ENCODE assay signal across 1 cellular context in genomic region chr7:17099083-17099973, GRCh38.
A peak's percentile ranks its signal among the peaks of the same experiment; 100 is the strongest.
TF ChIP-seq lines count a peak whose summit lies in the region.

No MANE protein-coding gene starts in this region.

TF ChIP-seq in HepG2, 621 proteins besides CTCF, POLR2A, EP300 and RAD21 (continued from another document and continues in another):
- TF ChIP-seq, protein P1, sequence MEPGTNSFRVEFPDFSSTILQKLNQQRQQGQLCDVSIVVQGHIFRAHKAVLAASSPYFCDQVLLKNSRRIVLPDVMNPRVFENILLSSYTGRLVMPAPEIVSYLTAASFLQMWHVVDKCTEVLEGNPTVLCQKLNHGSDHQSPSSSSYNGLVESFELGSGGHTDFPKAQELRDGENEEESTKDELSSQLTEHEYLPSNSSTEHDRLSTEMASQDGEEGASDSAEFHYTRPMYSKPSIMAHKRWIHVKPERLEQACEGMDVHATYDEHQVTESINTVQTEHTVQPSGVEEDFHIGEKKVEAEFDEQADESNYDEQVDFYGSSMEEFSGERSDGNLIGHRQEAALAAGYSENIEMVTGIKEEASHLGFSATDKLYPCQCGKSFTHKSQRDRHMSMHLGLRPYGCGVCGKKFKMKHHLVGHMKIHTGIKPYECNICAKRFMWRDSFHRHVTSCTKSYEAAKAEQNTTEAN (CRISPR knock-in tag; conservative IDR thresholded peaks at IDR 0.05) = peak; percentile 89
- TF ChIP-seq, protein P2, sequence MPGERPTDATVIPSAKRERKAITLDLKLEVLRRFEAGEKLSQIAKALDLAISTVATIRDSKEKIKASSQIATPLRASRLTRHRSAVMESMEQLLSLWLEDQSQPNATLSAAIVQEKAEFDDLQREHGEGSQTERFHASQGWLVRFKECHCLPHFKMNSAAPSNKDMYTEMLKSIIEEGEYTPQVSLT (CRISPR knock-in tag; IDR thresholded peaks at IDR 0.05; ENCODE audit: borderline replicate concordance, low read depth) = peak; percentile 91; the same call in 1 of the 2 replicates
- TF ChIP-seq, protein P3, sequence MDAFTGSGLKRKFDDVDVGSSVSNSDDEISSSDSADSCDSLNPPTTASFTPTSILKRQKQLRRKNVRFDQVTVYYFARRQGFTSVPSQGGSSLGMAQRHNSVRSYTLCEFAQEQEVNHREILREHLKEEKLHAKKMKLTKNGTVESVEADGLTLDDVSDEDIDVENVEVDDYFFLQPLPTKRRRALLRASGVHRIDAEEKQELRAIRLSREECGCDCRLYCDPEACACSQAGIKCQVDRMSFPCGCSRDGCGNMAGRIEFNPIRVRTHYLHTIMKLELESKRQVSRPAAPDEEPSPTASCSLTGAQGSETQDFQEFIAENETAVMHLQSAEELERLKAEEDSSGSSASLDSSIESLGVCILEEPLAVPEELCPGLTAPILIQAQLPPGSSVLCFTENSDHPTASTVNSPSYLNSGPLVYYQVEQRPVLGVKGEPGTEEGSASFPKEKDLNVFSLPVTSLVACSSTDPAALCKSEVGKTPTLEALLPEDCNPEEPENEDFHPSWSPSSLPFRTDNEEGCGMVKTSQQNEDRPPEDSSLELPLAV (CRISPR knock-in tag; conservative IDR thresholded peaks at IDR 0.05; ENCODE audit: low read depth) = no peak
- TF ChIP-seq PTBP1 (IDR thresholded peaks at IDR 0.05; ENCODE audit: low read depth, low read length, poor library complexity, severe bottlenecking) (no peak), MLX (CRISPR knock-in tag; IDR thresholded peaks at IDR 0.05) (peak; percentile 94), MEIS2 (CRISPR knock-in tag; IDR thresholded peaks at IDR 0.05) (no peak), ZSCAN22 (CRISPR knock-in tag; IDR thresholded peaks at IDR 0.05) (no peak), MYNN (CRISPR knock-in tag; IDR thresholded peaks at IDR 0.05; ENCODE audit: low read depth) (no peak), DMTF1 (CRISPR knock-in tag; IDR thresholded peaks at IDR 0.05) (no peak), ZNF619 (CRISPR knock-in tag; IDR thresholded peaks at IDR 0.05) (no peak), KLF9 (CRISPR knock-in tag; IDR thresholded peaks at IDR 0.05; ENCODE audit: low read depth) (peak; percentile 92; the same call in 1 of the 2 replicates), KLF13 (CRISPR knock-in tag; IDR thresholded peaks at IDR 0.05) (no peak), HOXD1 (CRISPR knock-in tag; IDR thresholded peaks at IDR 0.05) (peak; percentile 92), ZNF562 (CRISPR knock-in tag; IDR thresholded peaks at IDR 0.05; ENCODE audit: borderline replicate concordance) (no peak), ZNF33A (CRISPR knock-in tag; IDR thresholded peaks at IDR 0.05; ENCODE audit: borderline replicate concordance) (peak; percentile 64; the same call in 1 of the 2 replicates), SYNCRIP (IDR thresholded peaks at IDR 0.05; ENCODE audit: insufficient read depth, low read depth, low read length) (no peak), IRF1 (CRISPR knock-in tag; IDR thresholded peaks at IDR 0.05; ENCODE audit: low read depth) (no peak), ZNF205 (CRISPR knock-in tag; IDR thresholded peaks at IDR 0.05) (peak; percentile 95), KDM3A (CRISPR knock-in tag; IDR thresholded peaks at IDR 0.05; ENCODE audit: low read depth) (peak; percentile 88; the same call in 1 of the 2 replicates), ZNF367 (CRISPR knock-in tag; IDR thresholded peaks at IDR 0.05; ENCODE audit: borderline replicate concordance) (no peak), CHD2 (IDR thresholded peaks at IDR 0.05; ENCODE audit: low read depth, low read length) (no peak), ZNF501 (CRISPR knock-in tag; IDR thresholded peaks at IDR 0.05) (0 out of 2 replicates have a peak, but pooled peaks have one; percentile 44), GZF1 (CRISPR knock-in tag; IDR thresholded peaks at IDR 0.05) (no peak), JUN (CRISPR knock-in tag; IDR thresholded peaks at IDR 0.05) (peak; percentile 87), ETS1 (CRISPR knock-in tag; IDR thresholded peaks at IDR 0.05) (no peak), KDM4B (CRISPR knock-in tag; IDR thresholded peaks at IDR 0.05) (peak; percentile 89), EZH2 (conservative IDR thresholded peaks at IDR 0.05; ENCODE audit: low read depth, low read length) (no peak), ZSCAN20 (CRISPR knock-in tag; IDR thresholded peaks at IDR 0.05; ENCODE audit: borderline replicate concordance) (0 out of 2 replicates have a peak, but pooled peaks have one; percentile 58), TSC22D2 (CRISPR knock-in tag; IDR thresholded peaks at IDR 0.05; ENCODE audit: borderline replicate concordance) (peak; percentile 67; the same call in 1 of the 2 replicates), PHF21A (CRISPR knock-in tag; IDR thresholded peaks at IDR 0.05) (peak; percentile 93), HOXA9 (CRISPR knock-in tag; IDR thresholded peaks at IDR 0.05; ENCODE audit: borderline replicate concordance) (no peak), HDAC2 (CRISPR knock-in tag; IDR thresholded peaks at IDR 0.05) (peak; percentile 98), ZNF354B (CRISPR knock-in tag; IDR thresholded peaks at IDR 0.05) (peak; percentile 72; the same call in 1 of the 2 replicates), ZNF274 (CRISPR knock-in tag; IDR thresholded peaks at IDR 0.05) (no peak), HDAC6 (IDR thresholded peaks at IDR 0.05; ENCODE audit: low read depth, low read length) (no peak), ZFP91 (CRISPR knock-in tag; IDR thresholded peaks at IDR 0.05; ENCODE audit: borderline replicate concordance) (peak; percentile 35; the same call in 1 of the 2 replicates), ZNF598 (CRISPR knock-in tag; IDR thresholded peaks at IDR 0.05; ENCODE audit: borderline replicate concordance) (no peak), ZNF33B (CRISPR knock-in tag; IDR thresholded peaks at IDR 0.05) (peak; percentile 91), SP1 (IDR thresholded peaks at IDR 0.05) (no peak), SP1 (CRISPR knock-in tag; IDR thresholded peaks at IDR 0.05) (no peak), DR1 (CRISPR knock-in tag; IDR thresholded peaks at IDR 0.05) (0 out of 2 replicates have a peak, but pooled peaks have one; percentile 43), ZNF644 (CRISPR knock-in tag; IDR thresholded peaks at IDR 0.05; ENCODE audit: low read depth) (peak; percentile 96)
- TF ChIP-seq, protein P4, sequence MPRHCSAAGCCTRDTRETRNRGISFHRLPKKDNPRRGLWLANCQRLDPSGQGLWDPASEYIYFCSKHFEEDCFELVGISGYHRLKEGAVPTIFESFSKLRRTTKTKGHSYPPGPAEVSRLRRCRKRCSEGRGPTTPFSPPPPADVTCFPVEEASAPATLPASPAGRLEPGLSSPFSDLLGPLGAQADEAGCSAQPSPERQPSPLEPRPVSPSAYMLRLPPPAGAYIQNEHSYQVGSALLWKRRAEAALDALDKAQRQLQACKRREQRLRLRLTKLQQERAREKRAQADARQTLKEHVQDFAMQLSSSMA (CRISPR knock-in tag; IDR thresholded peaks at IDR 0.05) = no peak
- TF ChIP-seq, protein P5, sequence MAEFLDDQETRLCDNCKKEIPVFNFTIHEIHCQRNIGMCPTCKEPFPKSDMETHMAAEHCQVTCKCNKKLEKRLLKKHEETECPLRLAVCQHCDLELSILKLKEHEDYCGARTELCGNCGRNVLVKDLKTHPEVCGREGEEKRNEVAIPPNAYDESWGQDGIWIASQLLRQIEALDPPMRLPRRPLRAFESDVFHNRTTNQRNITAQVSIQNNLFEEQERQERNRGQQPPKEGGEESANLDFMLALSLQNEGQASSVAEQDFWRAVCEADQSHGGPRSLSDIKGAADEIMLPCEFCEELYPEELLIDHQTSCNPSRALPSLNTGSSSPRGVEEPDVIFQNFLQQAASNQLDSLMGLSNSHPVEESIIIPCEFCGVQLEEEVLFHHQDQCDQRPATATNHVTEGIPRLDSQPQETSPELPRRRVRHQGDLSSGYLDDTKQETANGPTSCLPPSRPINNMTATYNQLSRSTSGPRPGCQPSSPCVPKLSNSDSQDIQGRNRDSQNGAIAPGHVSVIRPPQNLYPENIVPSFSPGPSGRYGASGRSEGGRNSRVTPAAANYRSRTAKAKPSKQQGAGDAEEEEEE (CRISPR knock-in tag; IDR thresholded peaks at IDR 0.05; ENCODE audit: borderline replicate concordance) = no peak
- TF ChIP-seq, protein P6, sequence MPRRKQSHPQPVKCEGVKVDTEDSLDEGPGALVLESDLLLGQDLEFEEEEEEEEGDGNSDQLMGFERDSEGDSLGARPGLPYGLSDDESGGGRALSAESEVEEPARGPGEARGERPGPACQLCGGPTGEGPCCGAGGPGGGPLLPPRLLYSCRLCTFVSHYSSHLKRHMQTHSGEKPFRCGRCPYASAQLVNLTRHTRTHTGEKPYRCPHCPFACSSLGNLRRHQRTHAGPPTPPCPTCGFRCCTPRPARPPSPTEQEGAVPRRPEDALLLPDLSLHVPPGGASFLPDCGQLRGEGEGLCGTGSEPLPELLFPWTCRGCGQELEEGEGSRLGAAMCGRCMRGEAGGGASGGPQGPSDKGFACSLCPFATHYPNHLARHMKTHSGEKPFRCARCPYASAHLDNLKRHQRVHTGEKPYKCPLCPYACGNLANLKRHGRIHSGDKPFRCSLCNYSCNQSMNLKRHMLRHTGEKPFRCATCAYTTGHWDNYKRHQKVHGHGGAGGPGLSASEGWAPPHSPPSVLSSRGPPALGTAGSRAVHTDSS (CRISPR knock-in tag; conservative IDR thresholded peaks at IDR 0.05) = no peak
- TF ChIP-seq, protein P7, sequence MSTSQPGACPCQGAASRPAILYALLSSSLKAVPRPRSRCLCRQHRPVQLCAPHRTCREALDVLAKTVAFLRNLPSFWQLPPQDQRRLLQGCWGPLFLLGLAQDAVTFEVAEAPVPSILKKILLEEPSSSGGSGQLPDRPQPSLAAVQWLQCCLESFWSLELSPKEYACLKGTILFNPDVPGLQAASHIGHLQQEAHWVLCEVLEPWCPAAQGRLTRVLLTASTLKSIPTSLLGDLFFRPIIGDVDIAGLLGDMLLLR (CRISPR knock-in tag; IDR thresholded peaks at IDR 0.05) = no peak
- TF ChIP-seq, protein P8, sequence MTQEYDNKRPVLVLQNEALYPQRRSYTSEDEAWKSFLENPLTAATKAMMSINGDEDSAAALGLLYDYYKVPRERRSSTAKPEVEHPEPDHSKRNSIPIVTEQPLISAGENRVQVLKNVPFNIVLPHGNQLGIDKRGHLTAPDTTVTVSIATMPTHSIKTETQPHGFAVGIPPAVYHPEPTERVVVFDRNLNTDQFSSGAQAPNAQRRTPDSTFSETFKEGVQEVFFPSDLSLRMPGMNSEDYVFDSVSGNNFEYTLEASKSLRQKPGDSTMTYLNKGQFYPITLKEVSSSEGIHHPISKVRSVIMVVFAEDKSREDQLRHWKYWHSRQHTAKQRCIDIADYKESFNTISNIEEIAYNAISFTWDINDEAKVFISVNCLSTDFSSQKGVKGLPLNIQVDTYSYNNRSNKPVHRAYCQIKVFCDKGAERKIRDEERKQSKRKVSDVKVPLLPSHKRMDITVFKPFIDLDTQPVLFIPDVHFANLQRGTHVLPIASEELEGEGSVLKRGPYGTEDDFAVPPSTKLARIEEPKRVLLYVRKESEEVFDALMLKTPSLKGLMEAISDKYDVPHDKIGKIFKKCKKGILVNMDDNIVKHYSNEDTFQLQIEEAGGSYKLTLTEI (CRISPR knock-in tag; conservative IDR thresholded peaks at IDR 0.05) = no peak
- TF ChIP-seq, protein P9, sequence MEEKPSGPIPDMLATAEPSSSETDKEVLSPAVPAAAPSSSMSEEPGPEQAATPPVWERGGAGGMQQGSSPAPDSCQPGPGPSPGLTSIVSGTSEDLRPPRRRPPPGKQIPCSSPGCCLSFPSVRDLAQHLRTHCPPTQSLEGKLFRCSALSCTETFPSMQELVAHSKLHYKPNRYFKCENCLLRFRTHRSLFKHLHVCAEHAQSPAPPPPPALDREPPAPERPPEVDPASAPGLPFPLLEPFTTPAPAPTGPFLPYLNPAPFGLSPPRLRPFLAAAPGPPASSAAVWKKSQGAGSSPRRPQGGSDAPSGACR (CRISPR knock-in tag; IDR thresholded peaks at IDR 0.05) = peak; percentile 77; the same call in 1 of the 2 replicates
